25 cellular contexts compared by ENCODE assay signal in genomic region chr4:155632314-155632713, GRCh38.
DNase-seq lines count a peak whose midpoint lies in the region; ATAC-seq and FAIRE-seq lines count a peak whose summit lies in the region.
"Had no signal": no experiment of that assay in that cellular context is flagged by ENCODE, and none has a peak within 500 bp of the region (broad histone marks: within the 10 kb centered on the region; RNA-seq: fewer than 3 reads in every experiment).

No MANE protein-coding gene starts in this region.

- no peak overlapping the region for H3K9ac ChIP-seq in rectal smooth muscle tissue (ENCODE audit: low read length)
- H3K9ac ChIP-seq: SK-N-SH had no signal

- peak; percentile 47 for DNase-seq in left kidney (ENCODE audit: low read depth, low spot score)
- no peak for DNase-seq in retina
- DNase-seq in NCI-H2081 treated with DMSO at 0.1 percent for 48 hours (lab: John Stamatoyannopoulos, UW): no peak
- DNase-seq in amygdala (lab: John Stamatoyannopoulos, UW): no peak
- DNase-seq: C1 segment of cervical spinal cord; CD4-positive, alpha-beta memory T cell; COR-L47; DMS53; GOT3; MV-4-11; NCI-H1105; NCI-H1436 treated with DMSO at 0.1 percent for 48 hours; NCI-H1930; NCI-H446 treated with DMSO at 0.1 percent for 48 hours; NCI-H526; NCI-H82; NK-92 treated with Interleukin-12 subunit alpha and Interleukin-12 subunit beta, amount 100 ng/mL, for 24 hours; PC-3; SK-N-SH had no signal

- H3K4me3 ChIP-seq in rectal smooth muscle tissue (ENCODE audit: low read length): no peak overlapping the region
- H3K4me3 ChIP-seq: HAP-1, K562 had no signal

- no peaks in the 10 kb centered on the region for H3K36me3 ChIP-seq in rectal smooth muscle tissue (ENCODE audit: control insufficient read depth, insufficient read depth, low read length)
- H3K36me3 ChIP-seq: HAP-1 had no signal

- H3K27me3 ChIP-seq in rectal smooth muscle tissue (ENCODE audit: control insufficient read depth, insufficient read depth, low read length): no peaks in the 10 kb centered on the region

- ATAC-seq in HG03108 (IDR thresholded peaks at IDR 0.05; ENCODE audit: unreplicated experiment): no peak
- ATAC-seq: K562, PC-3 had no signal

- H3K4me1 ChIP-seq in rectal smooth muscle tissue (ENCODE audit: control insufficient read depth, insufficient read depth, low read length): peaks cover 11% of the 10 kb centered on the region

- FAIRE-seq in endometrium (lab: Jason Lieb, UNC): peak; percentile 99
- FAIRE-seq: GM18507, K562 had no signal

- H3K27ac ChIP-seq in rectal smooth muscle tissue (ENCODE audit: low read depth, low read length): peak overlapping the region; percentile 25
